Comparison of ENCODE assay signal across 1 cellular context in the genomic region with DNA sequence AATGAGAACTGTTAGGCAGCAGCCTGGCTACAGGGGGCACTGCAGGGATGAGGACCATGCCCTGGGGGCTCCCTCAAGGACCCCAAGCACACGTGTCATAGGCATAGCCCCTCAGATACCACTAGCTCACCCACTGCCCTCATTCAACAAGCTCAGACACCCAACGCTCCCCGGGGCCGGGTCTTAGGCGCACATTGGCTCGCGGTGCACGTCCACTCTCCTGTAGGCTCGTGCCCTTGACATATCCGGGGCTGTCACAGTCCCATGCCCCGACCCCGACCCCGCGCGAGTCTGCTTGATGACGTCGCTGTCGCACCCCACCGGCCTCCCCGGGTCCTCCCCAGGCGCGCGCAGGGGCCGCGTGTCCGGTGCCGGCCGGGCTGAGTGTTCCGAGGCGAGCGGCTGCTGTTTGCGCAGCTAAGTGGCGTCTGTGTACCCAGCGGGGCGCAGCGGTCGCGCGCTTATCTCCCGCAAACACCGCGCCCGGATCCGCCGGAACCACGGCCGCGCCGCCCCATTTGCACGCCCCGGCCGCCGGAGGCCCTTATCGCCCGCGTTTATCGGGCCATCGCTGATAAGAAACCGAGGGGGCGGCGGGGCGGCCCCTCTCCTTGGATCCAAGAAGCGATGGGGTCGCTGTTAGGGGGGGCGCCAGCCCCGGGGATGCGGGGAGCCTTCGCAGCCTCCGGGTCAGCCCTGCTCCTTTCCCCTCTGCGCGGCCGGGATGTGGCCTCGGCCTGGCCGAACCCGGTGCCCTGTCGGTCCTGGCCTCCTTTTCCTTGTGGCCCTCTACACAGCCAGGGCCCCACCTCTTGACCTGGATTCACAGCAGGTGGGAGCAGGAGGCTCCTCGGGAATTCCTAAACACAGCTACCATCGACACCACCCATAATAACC.
TF ChIP-seq lines count a peak whose summit lies in the region.

No MANE protein-coding gene starts in this region.

TF ChIP-seq in WTC11, 78 proteins besides CTCF, POLR2A, EP300 and RAD21 (continued from another document):
- TF ChIP-seq, protein P1, sequence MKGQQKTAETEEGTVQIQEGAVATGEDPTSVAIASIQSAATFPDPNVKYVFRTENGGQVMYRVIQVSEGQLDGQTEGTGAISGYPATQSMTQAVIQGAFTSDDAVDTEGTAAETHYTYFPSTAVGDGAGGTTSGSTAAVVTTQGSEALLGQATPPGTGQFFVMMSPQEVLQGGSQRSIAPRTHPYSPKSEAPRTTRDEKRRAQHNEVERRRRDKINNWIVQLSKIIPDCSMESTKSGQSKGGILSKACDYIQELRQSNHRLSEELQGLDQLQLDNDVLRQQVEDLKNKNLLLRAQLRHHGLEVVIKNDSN (CRISPR knock-in tag; IDR thresholded peaks at IDR 0.05) = peak; percentile 33; the same call in 1 of the 2 replicates
- TF ChIP-seq ZNF425 (CRISPR knock-in tag; conservative IDR thresholded peaks at IDR 0.05) (no peak), ETV6 (CRISPR knock-in tag; IDR thresholded peaks at IDR 0.05) (peak; percentile 53; the same call in 1 of the 2 replicates), ZNF219 (CRISPR knock-in tag; IDR thresholded peaks at IDR 0.05; ENCODE audit: borderline replicate concordance) (no peak), ZNF232 (CRISPR knock-in tag; IDR thresholded peaks at IDR 0.05) (no peak), NR3C1 (CRISPR knock-in tag; conservative IDR thresholded peaks at IDR 0.05; ENCODE audit: low read depth) (no peak), FOXP4 (CRISPR knock-in tag; IDR thresholded peaks at IDR 0.05) (no peak; the same call in 1 of the 2 replicates), NFE2L1 (CRISPR knock-in tag; IDR thresholded peaks at IDR 0.05) (0 out of 2 replicates have a peak, but pooled peaks have one; percentile 64), ZNF416 (CRISPR knock-in tag; IDR thresholded peaks at IDR 0.05) (no peak), TEAD1 (CRISPR knock-in tag; IDR thresholded peaks at IDR 0.05) (no peak), AFF4 (CRISPR knock-in tag; IDR thresholded peaks at IDR 0.05; ENCODE audit: borderline replicate concordance) (no peak), EMX1 (CRISPR knock-in tag; IDR thresholded peaks at IDR 0.05) (no peak), TP53 (CRISPR knock-in tag; IDR thresholded peaks at IDR 0.05) (no peak; the same call in 1 of the 2 replicates), IRF1 (CRISPR knock-in tag; IDR thresholded peaks at IDR 0.05) (0 out of 2 replicates have a peak, but pooled peaks have one; percentile 43), FOXP1 (CRISPR knock-in tag; IDR thresholded peaks at IDR 0.05; ENCODE audit: borderline replicate concordance) (peak; percentile 59), CREB1 (CRISPR knock-in tag; IDR thresholded peaks at IDR 0.05) (no peak), RELA (CRISPR knock-in tag; IDR thresholded peaks at IDR 0.05; ENCODE audit: borderline replicate concordance) (no peak), FOXJ3 (CRISPR knock-in tag; IDR thresholded peaks at IDR 0.05; ENCODE audit: borderline replicate concordance) (no peak), ZNF671 (CRISPR knock-in tag; IDR thresholded peaks at IDR 0.05) (no peak), GABPB1 (CRISPR knock-in tag; IDR thresholded peaks at IDR 0.05) (peak; percentile 86), NR2C2 (CRISPR knock-in tag; IDR thresholded peaks at IDR 0.05) (no peak), FOXK1 (CRISPR knock-in tag; IDR thresholded peaks at IDR 0.05) (peak; percentile 39; the same call in 1 of the 2 replicates), ATF3 (CRISPR knock-in tag; conservative IDR thresholded peaks at IDR 0.05) (no peak), ARID4B (CRISPR knock-in tag; IDR thresholded peaks at IDR 0.05; ENCODE audit: borderline replicate concordance) (peak; percentile 35; the same call in 1 of the 2 replicates)
- TF ChIP-seq, protein P2, sequence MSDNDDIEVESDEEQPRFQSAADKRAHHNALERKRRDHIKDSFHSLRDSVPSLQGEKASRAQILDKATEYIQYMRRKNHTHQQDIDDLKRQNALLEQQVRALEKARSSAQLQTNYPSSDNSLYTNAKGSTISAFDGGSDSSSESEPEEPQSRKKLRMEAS (CRISPR knock-in tag; IDR thresholded peaks at IDR 0.05) = peak; percentile 88
- TF ChIP-seq, protein P3, sequence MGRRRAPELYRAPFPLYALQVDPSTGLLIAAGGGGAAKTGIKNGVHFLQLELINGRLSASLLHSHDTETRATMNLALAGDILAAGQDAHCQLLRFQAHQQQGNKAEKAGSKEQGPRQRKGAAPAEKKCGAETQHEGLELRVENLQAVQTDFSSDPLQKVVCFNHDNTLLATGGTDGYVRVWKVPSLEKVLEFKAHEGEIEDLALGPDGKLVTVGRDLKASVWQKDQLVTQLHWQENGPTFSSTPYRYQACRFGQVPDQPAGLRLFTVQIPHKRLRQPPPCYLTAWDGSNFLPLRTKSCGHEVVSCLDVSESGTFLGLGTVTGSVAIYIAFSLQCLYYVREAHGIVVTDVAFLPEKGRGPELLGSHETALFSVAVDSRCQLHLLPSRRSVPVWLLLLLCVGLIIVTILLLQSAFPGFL (CRISPR knock-in tag; IDR thresholded peaks at IDR 0.05; ENCODE audit: borderline replicate concordance) = 0 out of 2 replicates have a peak, but pooled peaks have one; percentile 32
- TF ChIP-seq, protein P4, sequence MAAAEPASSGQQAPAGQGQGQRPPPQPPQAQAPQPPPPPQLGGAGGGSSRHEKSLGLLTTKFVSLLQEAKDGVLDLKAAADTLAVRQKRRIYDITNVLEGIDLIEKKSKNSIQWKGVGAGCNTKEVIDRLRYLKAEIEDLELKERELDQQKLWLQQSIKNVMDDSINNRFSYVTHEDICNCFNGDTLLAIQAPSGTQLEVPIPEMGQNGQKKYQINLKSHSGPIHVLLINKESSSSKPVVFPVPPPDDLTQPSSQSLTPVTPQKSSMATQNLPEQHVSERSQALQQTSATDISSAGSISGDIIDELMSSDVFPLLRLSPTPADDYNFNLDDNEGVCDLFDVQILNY (CRISPR knock-in tag; IDR thresholded peaks at IDR 0.05) = no peak
- TF ChIP-seq, protein P5, sequence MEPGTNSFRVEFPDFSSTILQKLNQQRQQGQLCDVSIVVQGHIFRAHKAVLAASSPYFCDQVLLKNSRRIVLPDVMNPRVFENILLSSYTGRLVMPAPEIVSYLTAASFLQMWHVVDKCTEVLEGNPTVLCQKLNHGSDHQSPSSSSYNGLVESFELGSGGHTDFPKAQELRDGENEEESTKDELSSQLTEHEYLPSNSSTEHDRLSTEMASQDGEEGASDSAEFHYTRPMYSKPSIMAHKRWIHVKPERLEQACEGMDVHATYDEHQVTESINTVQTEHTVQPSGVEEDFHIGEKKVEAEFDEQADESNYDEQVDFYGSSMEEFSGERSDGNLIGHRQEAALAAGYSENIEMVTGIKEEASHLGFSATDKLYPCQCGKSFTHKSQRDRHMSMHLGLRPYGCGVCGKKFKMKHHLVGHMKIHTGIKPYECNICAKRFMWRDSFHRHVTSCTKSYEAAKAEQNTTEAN (CRISPR knock-in tag; IDR thresholded peaks at IDR 0.05) = peak; percentile 83; the same call in 1 of the 2 replicates
